Comparison of ENCODE assay signal across 24 cellular contexts in genomic region chr12:76216585-76217472, GRCh38.
DNase-seq lines count a peak whose midpoint lies in the region; ATAC-seq, FAIRE-seq and TF ChIP-seq lines count a peak whose summit lies in the region.
"Had no signal": no experiment of that assay in that cellular context is flagged by ENCODE, and none has a peak within 500 bp of the region (broad histone marks: within the 10 kb centered on the region; RNA-seq: fewer than 3 reads in every experiment).

No MANE protein-coding gene starts in this region.

- H3K23ac ChIP-seq in IMR-90 (ENCODE audit: low read depth, low read length): no peak overlapping the region

- H3K56ac ChIP-seq in IMR-90 (ENCODE audit: extremely low read depth, insufficient read depth, low read length): no peak overlapping the region

- POLR2A ChIA-PET in IMR-90 (lab: Charles Lee; ENCODE audit: unreplicated experiment): no interaction called here
- POLR2A ChIA-PET in HepG2 (lab: Yijun Ruan, JAX): no interaction called here

- FAIRE-seq in HepG2 (lab: Jason Lieb, UNC): no peak

- H2BK5ac ChIP-seq in IMR-90 (ENCODE audit: low read depth, low read length, poor library complexity, severe bottlenecking): no peak overlapping the region

- H3K9me1 ChIP-seq in IMR-90 (ENCODE audit: insufficient read depth, low read length): no peaks in the 10 kb centered on the region

- no peak overlapping the region for H2AK5ac ChIP-seq in IMR-90 (ENCODE audit: low read depth, low read length)

- H3K4me2 ChIP-seq in GM23248 (ENCODE audit: unreplicated experiment): no peak overlapping the region
- no peak overlapping the region for H3K4me2 ChIP-seq in IMR-90 (ENCODE audit: low read depth, low read length)
- H3K4me2 ChIP-seq in HepG2 (ENCODE audit: low read depth, low read length): no peak overlapping the region
- H3K4me2 ChIP-seq: KMS-11 had no signal

- no peak overlapping the region for H3K18ac ChIP-seq in IMR-90 (ENCODE audit: low read depth, low read length)

- H2BK20ac ChIP-seq in IMR-90 (ENCODE audit: low read depth, low read length): no peak overlapping the region

- peaks cover 3% of the 10 kb centered on the region for H3K4me1 Mint-ChIP-seq in activated T-helper 17 cell treated with anti-CD3 and anti-CD28 coated beads, Interleukin-2, amount 50 U/mL, for 72 hours
- H3K4me1 Mint-ChIP-seq: activated B cell treated with CpG ODN at 0.5 μM for 24 hours had no signal

- H4K20me1 ChIP-seq in GM23248 (ENCODE audit: insufficient read depth) (no peaks in the 10 kb centered on the region), IMR-90 (ENCODE audit: insufficient read depth, low read length) (no peaks in the 10 kb centered on the region), HepG2 (ENCODE audit: insufficient read depth, low read length) (no peaks in the 10 kb centered on the region)

- H3K4me3 Mint-ChIP-seq in activated T-helper 17 cell treated with anti-CD3 and anti-CD28 coated beads, Interleukin-2, amount 50 U/mL, for 72 hours: no peak overlapping the region
- H3K4me3 Mint-ChIP-seq: activated B cell treated with CpG ODN at 0.5 μM for 24 hours; activated CD8-positive, alpha-beta T cell treated with anti-CD3 and anti-CD28 coated beads, Interleukin-2, amount 10 ng/mL, durations not matched to agents 7 days and 5 days; CD4-positive, alpha-beta T cell; dendritic cell treated with granulocyte-macrophage colony-stimulating factor and Interleukin-4, amounts not matched to agents 40 ng/mL and 50 ng/mL, for 4 days had no signal

- H3K79me2 ChIP-seq in GM23248 (ENCODE audit: insufficient read depth) (no peaks in the 10 kb centered on the region), HepG2 (ENCODE audit: insufficient read depth, low read length) (no peaks in the 10 kb centered on the region)

- H3F3A ChIP-seq in GM23248 (ENCODE audit: insufficient read depth): no peaks in the 10 kb centered on the region

- H3K9ac ChIP-seq in GM23248: no peak overlapping the region
- H3K9ac ChIP-seq in IMR-90 (ENCODE audit: low read depth, low read length): no peak overlapping the region
- H3K9ac ChIP-seq in HepG2 (ENCODE audit: insufficient read depth, low read depth, low read length): no peak overlapping the region
- H3K9ac ChIP-seq: KMS-11 had no signal

- H3K79me1 ChIP-seq in IMR-90 (ENCODE audit: low read depth in 1 of 2, low read length in 2 of 2): no peaks in the 10 kb centered on the region

- H3K14ac ChIP-seq in IMR-90 (replicated peaks; ENCODE audit: low read depth, low read length): no peak overlapping the region

- DNase-seq in GM23248 (no peak), IMR-90 (no peak), fibroblast of pulmonary artery (ENCODE audit: low read depth) (peak; percentile 19), NCI-H69 (lab: John Stamatoyannopoulos, UW) (no peak), NCI-H524 treated with DMSO at 0.1 percent for 48 hours (lab: John Stamatoyannopoulos, UW) (no peak), HepG2 (ENCODE audit: low spot score) (no peak)
- DNase-seq: activated B cell treated with CpG ODN at 0.5 μM for 24 hours; activated CD8-positive, alpha-beta T cell treated with anti-CD3 and anti-CD28 coated beads, Interleukin-2, amount 10 ng/mL, durations not matched to agents 7 days and 5 days; activated naive CD4-positive, alpha-beta T cell; amniotic stem cell; CD4-positive, alpha-beta T cell; glutamatergic neuron; lower lobe of right lung; NCI-H1694; NCI-H2171 treated with DMSO at 0.1 percent for 48 hours; NCI-H526 treated with DMSO at 0.1 percent for 48 hours; upper lobe of left lung had no signal

- H3K4me3 ChIP-seq in GM23248 (no peak overlapping the region), IMR-90 (ENCODE audit: insufficient read depth, low read depth, low read length) (no peak overlapping the region), fibroblast of pulmonary artery (replicated peaks; ENCODE audit: low read depth, low read length) (no peak overlapping the region), HepG2 (replicated peaks in 1 of 3; ENCODE audit: insufficient read depth in 1 of 3, low read depth in 2 of 3, low read length in 3 of 3) (no peak overlapping the region)
- H3K4me3 ChIP-seq: cardiac muscle cell, lower lobe of right lung, upper lobe of left lung had no signal

- BruUV-seq in IMR-90 (replicated peaks; lab: Mats Ljungman, UMichigan): no TSS peak
- BruUV-seq in HepG2 (replicated peaks; lab: Mats Ljungman, UMichigan): no TSS peak

- H3K36me3 ChIP-seq in GM23248 (ENCODE audit: low read depth): no peaks in the 10 kb centered on the region
- H3K36me3 ChIP-seq in IMR-90 (ENCODE audit: control insufficient read depth, insufficient read depth, low read length): no peaks in the 10 kb centered on the region
- H3K36me3 ChIP-seq in HepG2 (replicated peaks in 1 of 2; ENCODE audit: control insufficient read depth in 1 of 2, insufficient read depth in 2 of 2, low read length in 2 of 2): no peaks in the 10 kb centered on the region
- H3K36me3 ChIP-seq: cardiac muscle cell, lower lobe of right lung, neutrophil, upper lobe of left lung had no signal

- CTCF ChIA-PET in IMR-90 (lab: Yijun Ruan, JAX) (interaction anchor here (0.6 to 0.7 kb wide), 2 partner anchors 113 to 537 kb away, joined by 3 read pairs; no protein-coding TSS in a partner anchor), HepG2 (lab: Yijun Ruan, JAX; ENCODE audit: low intra/inter-chr PET ratio, low total read pairs) (no interaction called here)

- no peak overlapping the region for H4K91ac ChIP-seq in IMR-90 (ENCODE audit: insufficient read depth, low read depth, low read length)

- intact Hi-C loops in IMR-90 (cut with micrococcal nuclease) (no loop called here), HepG2 (cut with micrococcal nuclease; ENCODE audit: unreplicated experiment) (no loop called here)

- WGBS in GM23248 (ENCODE audit: low coverage in 1 of 2, low lambda C conversion rate in 2 of 2, missing lambda C conversion rate in 2 of 2), 2 experiments: 42 to 52% methylated on average over 8 of the region's 8 CpGs
- WGBS in IMR-90 (ENCODE audit: extremely low coverage in 2 of 2, insufficient read length in 1 of 2), 2 experiments: 82% methylated on average over 2 of the region's 8 CpGs; no CpG with 5 or more reads in 1 of the 2 experiments
- 29% methylated on average over 8 of the region's 8 CpGs for WGBS in HepG2 (ENCODE audit: low lambda C conversion rate)

- no peak overlapping the region for H2BK15ac ChIP-seq in IMR-90 (ENCODE audit: low read depth, low read length)

- ATAC-seq in IMR-90 (ENCODE audit: low read depth): no peak
- ATAC-seq in activated T-helper 17 cell treated with anti-CD3 and anti-CD28 coated beads, Interleukin-2, amount 50 U/mL, for 72 hours (replicated peaks): peak; percentile 32
- ATAC-seq in activated CD4-positive, CD25-positive, alpha-beta regulatory T cell treated with anti-CD3 and anti-CD28 coated beads, Interleukin-2, amount 50 U/mL, for 24 hours: no peak
- ATAC-seq in HepG2: no peak
- ATAC-seq: activated CD8-positive, alpha-beta T cell treated with anti-CD3 and anti-CD28 coated beads, Interleukin-2, amount 10 ng/mL, durations not matched to agents 7 days and 5 days had no signal

- TF ChIP-seq EP300 in HepG2 (IDR thresholded peaks at IDR 0.05; ENCODE audit: low read depth in 2 of 2, low read length in 2 of 2) (no peak), HepG2 (CRISPR knock-in tag; IDR thresholded peaks at IDR 0.05; ENCODE audit: borderline replicate concordance) (no peak)

- in situ Hi-C loops in GM23248 (cut with MboI) (no loop called here), IMR-90 (cut with MboI; ENCODE audit: low sequenced_read_pairs) (no loop called here), HepG2 (cut with HindIII; ENCODE audit: extremely low pct_ligation_motif_present, low pct_unique_long_range_greater_than_20kb) (no loop called here)

- H3K27me3 ChIP-seq in GM23248 (replicated peaks; ENCODE audit: insufficient read depth) (no peaks in the 10 kb centered on the region), IMR-90 (ENCODE audit: control insufficient read depth, insufficient read depth, low read length) (no peaks in the 10 kb centered on the region), HepG2 (ENCODE audit: control insufficient read depth in 1 of 2, insufficient read depth in 2 of 2, low read length in 2 of 2) (peaks cover 0 to 4% of the 10 kb centered on the region in 2 experiments; a peak in 1 of 5 replicates)
- H3K27me3 ChIP-seq: cardiac muscle cell, neutrophil, upper lobe of left lung had no signal

- H2BK120ac ChIP-seq in IMR-90 (ENCODE audit: low read depth, low read length): no peak overlapping the region

- no peaks in the 10 kb centered on the region for H3K36me3 Mint-ChIP-seq in activated T-helper 17 cell treated with anti-CD3 and anti-CD28 coated beads, Interleukin-2, amount 50 U/mL, for 72 hours (ENCODE audit: low read depth)

- no peak for TF ChIP-seq CTCF in IMR-90 (conservative IDR thresholded peaks at IDR 0.05; ENCODE audit: low read depth, low read length)
- TF ChIP-seq CTCF in fibroblast of pulmonary artery (IDR thresholded peaks at IDR 0.05; ENCODE audit: low read length, missing control alignments): no peak
- TF ChIP-seq CTCF in HepG2 (CRISPR knock-in tag; IDR thresholded peaks at IDR 0.05): no peak

- no peak overlapping the region for H3K27ac Mint-ChIP-seq in activated T-helper 17 cell treated with anti-CD3 and anti-CD28 coated beads, Interleukin-2, amount 50 U/mL, for 72 hours
- H3K27ac Mint-ChIP-seq: activated B cell treated with CpG ODN at 0.5 μM for 24 hours; activated CD8-positive, alpha-beta T cell treated with anti-CD3 and anti-CD28 coated beads, Interleukin-2, amount 10 ng/mL, durations not matched to agents 7 days and 5 days; CD4-positive, alpha-beta T cell; dendritic cell treated with granulocyte-macrophage colony-stimulating factor and Interleukin-4, amounts not matched to agents 40 ng/mL and 50 ng/mL, for 4 days had no signal

- no peak overlapping the region for H3K27ac ChIP-seq in GM23248
- no peak overlapping the region for H3K27ac ChIP-seq in IMR-90 (ENCODE audit: insufficient read depth, low read length)
- H3K27ac ChIP-seq in HepG2 (ENCODE audit: extremely low read length, insufficient read depth, low read length): no peak overlapping the region
- H3K27ac ChIP-seq: cardiac muscle cell, KMS-11, lower lobe of right lung, neutrophil, RWPE1, upper lobe of left lung had no signal

- TF ChIP-seq RAD21 in IMR-90 (IDR thresholded peaks at IDR 0.05; ENCODE audit: low read length) (no peak), HepG2 (CRISPR knock-in tag; IDR thresholded peaks at IDR 0.05) (no peak)

- H3K27me3 Mint-ChIP-seq in activated T-helper 17 cell treated with anti-CD3 and anti-CD28 coated beads, Interleukin-2, amount 50 U/mL, for 72 hours: peaks cover 4% of the 10 kb centered on the region
- H3K27me3 Mint-ChIP-seq: CD4-positive, alpha-beta T cell had no signal

- H4K5ac ChIP-seq in IMR-90 (ENCODE audit: low read depth, low read length): no peak overlapping the region

- H3K9me3 Mint-ChIP-seq in activated T-helper 17 cell treated with anti-CD3 and anti-CD28 coated beads, Interleukin-2, amount 50 U/mL, for 72 hours: peaks cover 4% of the 10 kb centered on the region
- H3K9me3 Mint-ChIP-seq: activated B cell treated with CpG ODN at 0.5 μM for 24 hours; CD4-positive, alpha-beta T cell; dendritic cell treated with granulocyte-macrophage colony-stimulating factor and Interleukin-4, amounts not matched to agents 40 ng/mL and 50 ng/mL, for 4 days had no signal

- dilution Hi-C loops in IMR-90 (cut with HindIII; ENCODE audit: low sequenced_read_pairs, unreplicated experiment): no loop called here

- TF ChIP-seq POLR2A in IMR-90 (IDR thresholded peaks at IDR 0.05; ENCODE audit: low read depth, low read length) (no peak), HepG2 (IDR thresholded peaks at IDR 0.05; ENCODE audit: insufficient read depth in 1 of 2, low read depth in 2 of 2, low read length in 2 of 2) (no peak)

- H2AFZ ChIP-seq in GM23248 (peak overlapping the region; percentile 60), IMR-90 (replicated peaks; ENCODE audit: low read length, poor library complexity) (peak overlapping the region; percentile 67), HepG2 (ENCODE audit: low read length) (no peak overlapping the region)

- H3K9me2 ChIP-seq in GM23248 (ENCODE audit: insufficient read depth): no peaks in the 10 kb centered on the region

- H3K4me1 ChIP-seq in GM23248 (ENCODE audit: insufficient read depth) (no peaks in the 10 kb centered on the region), IMR-90 (ENCODE audit: control insufficient read depth, insufficient read depth, low read length) (no peaks in the 10 kb centered on the region), HepG2 (ENCODE audit: insufficient read depth, low read length) (no peaks in the 10 kb centered on the region)
- H3K4me1 ChIP-seq: lower lobe of right lung, upper lobe of left lung had no signal

- H2AK9ac ChIP-seq in IMR-90 (replicated peaks; ENCODE audit: low read depth, low read length, poor library complexity): no peak overlapping the region

- H3K9me3 ChIP-seq in GM23248 (ENCODE audit: low read depth) (no peaks in the 10 kb centered on the region), IMR-90 (ENCODE audit: control insufficient read depth, insufficient read depth, low read length) (no peaks in the 10 kb centered on the region), HepG2 (ENCODE audit: low read length) (no peaks in the 10 kb centered on the region)
- H3K9me3 ChIP-seq: lower lobe of right lung, neutrophil, upper lobe of left lung had no signal

- H4K8ac ChIP-seq in IMR-90 (ENCODE audit: low read depth in 2 of 2, low read length in 2 of 2): no peak overlapping the region

- H3K4ac ChIP-seq in IMR-90 (ENCODE audit: low read depth, low read length): no peak overlapping the region
